Comparison of ENCODE assay signal across 1 cellular context in the genomic region with DNA sequence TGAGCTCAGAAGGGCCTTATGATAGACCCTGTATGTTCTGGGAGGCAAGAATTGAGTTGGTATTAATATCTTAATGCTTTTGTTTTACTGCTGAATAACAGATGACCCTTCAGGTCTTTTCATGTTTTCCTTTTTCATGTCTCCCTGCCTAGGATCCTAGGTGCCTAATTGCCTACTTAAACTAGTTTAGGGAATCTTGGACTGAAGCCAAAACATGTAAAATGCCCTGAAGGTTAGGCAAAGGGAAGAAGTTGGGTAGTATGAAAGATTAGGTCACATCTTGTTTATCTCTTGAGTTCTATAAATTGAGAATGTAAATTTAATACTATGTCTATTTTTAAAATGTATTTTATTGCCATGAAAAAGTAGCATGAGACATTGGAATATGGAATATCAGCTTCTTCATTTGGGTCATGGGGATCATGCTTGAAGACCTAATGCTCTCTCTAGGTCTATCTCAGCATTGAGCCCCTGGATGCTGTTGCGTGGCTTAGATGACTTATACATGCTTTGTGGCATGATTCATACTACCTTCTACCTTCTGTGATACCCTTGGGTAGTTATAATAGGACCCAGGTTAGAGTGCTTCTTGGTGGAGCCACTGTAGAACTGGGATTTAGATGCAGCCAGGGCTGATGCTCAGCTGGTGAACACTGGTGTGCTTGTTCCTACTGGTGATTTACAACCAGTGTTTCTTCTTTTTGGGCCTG.
TF ChIP-seq lines count a peak whose summit lies in the region.

No MANE protein-coding gene starts in this region.

TF ChIP-seq in GM23338, 12 proteins besides CTCF, POLR2A, EP300 and RAD21 (continued from another document):
- TF ChIP-seq REST (IDR thresholded peaks at IDR 0.05; ENCODE audit: unreplicated experiment) (no peak), EZH2phosphoT487 (IDR thresholded peaks at IDR 0.05; ENCODE audit: unreplicated experiment) (no peak), STAT1 (IDR thresholded peaks at IDR 0.05; ENCODE audit: unreplicated experiment) (no peak), ZNF331 (CRISPR knock-in tag; IDR thresholded peaks at IDR 0.05; ENCODE audit: low read depth) (no peak), NANOG (IDR thresholded peaks at IDR 0.05; ENCODE audit: borderline replicate concordance) (no peak)
- TF ChIP-seq, protein P1, sequence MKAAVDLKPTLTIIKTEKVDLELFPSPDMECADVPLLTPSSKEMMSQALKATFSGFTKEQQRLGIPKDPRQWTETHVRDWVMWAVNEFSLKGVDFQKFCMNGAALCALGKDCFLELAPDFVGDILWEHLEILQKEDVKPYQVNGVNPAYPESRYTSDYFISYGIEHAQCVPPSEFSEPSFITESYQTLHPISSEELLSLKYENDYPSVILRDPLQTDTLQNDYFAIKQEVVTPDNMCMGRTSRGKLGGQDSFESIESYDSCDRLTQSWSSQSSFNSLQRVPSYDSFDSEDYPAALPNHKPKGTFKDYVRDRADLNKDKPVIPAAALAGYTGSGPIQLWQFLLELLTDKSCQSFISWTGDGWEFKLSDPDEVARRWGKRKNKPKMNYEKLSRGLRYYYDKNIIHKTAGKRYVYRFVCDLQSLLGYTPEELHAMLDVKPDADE (IDR thresholded peaks at IDR 0.05) = no peak
